2 cellular contexts compared by ENCODE assay signal in the genomic region with DNA sequence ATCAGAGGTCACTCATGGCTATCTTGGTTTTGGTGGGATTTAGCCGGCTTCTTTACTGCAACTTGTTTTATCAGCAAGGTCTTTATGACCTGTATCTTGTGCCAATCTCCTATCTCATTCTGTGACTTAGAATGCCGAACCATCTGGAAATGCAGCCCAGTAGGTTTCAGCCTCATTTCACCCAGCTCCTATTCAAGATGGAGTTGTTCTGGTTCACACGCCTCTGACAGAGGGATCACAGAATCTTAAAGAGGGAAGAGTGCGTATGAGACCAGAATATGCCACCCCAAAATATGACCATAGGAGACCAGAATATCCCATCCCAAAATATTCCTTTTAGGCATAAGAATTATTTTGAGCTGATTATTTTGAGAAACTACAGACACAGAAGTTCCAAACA.
A peak's percentile ranks its signal among the peaks of the same experiment; 100 is the strongest.
TF ChIP-seq lines count a peak whose summit lies in the region.

No MANE protein-coding gene starts in this region.

TF ChIP-seq in GM23338, 12 proteins besides CTCF, POLR2A, EP300 and RAD21:
- peak; percentile 86; the same call in 1 of the 2 replicates for TF ChIP-seq ZNF114 (CRISPR knock-in tag; IDR thresholded peaks at IDR 0.05)
- TF ChIP-seq, protein P1, sequence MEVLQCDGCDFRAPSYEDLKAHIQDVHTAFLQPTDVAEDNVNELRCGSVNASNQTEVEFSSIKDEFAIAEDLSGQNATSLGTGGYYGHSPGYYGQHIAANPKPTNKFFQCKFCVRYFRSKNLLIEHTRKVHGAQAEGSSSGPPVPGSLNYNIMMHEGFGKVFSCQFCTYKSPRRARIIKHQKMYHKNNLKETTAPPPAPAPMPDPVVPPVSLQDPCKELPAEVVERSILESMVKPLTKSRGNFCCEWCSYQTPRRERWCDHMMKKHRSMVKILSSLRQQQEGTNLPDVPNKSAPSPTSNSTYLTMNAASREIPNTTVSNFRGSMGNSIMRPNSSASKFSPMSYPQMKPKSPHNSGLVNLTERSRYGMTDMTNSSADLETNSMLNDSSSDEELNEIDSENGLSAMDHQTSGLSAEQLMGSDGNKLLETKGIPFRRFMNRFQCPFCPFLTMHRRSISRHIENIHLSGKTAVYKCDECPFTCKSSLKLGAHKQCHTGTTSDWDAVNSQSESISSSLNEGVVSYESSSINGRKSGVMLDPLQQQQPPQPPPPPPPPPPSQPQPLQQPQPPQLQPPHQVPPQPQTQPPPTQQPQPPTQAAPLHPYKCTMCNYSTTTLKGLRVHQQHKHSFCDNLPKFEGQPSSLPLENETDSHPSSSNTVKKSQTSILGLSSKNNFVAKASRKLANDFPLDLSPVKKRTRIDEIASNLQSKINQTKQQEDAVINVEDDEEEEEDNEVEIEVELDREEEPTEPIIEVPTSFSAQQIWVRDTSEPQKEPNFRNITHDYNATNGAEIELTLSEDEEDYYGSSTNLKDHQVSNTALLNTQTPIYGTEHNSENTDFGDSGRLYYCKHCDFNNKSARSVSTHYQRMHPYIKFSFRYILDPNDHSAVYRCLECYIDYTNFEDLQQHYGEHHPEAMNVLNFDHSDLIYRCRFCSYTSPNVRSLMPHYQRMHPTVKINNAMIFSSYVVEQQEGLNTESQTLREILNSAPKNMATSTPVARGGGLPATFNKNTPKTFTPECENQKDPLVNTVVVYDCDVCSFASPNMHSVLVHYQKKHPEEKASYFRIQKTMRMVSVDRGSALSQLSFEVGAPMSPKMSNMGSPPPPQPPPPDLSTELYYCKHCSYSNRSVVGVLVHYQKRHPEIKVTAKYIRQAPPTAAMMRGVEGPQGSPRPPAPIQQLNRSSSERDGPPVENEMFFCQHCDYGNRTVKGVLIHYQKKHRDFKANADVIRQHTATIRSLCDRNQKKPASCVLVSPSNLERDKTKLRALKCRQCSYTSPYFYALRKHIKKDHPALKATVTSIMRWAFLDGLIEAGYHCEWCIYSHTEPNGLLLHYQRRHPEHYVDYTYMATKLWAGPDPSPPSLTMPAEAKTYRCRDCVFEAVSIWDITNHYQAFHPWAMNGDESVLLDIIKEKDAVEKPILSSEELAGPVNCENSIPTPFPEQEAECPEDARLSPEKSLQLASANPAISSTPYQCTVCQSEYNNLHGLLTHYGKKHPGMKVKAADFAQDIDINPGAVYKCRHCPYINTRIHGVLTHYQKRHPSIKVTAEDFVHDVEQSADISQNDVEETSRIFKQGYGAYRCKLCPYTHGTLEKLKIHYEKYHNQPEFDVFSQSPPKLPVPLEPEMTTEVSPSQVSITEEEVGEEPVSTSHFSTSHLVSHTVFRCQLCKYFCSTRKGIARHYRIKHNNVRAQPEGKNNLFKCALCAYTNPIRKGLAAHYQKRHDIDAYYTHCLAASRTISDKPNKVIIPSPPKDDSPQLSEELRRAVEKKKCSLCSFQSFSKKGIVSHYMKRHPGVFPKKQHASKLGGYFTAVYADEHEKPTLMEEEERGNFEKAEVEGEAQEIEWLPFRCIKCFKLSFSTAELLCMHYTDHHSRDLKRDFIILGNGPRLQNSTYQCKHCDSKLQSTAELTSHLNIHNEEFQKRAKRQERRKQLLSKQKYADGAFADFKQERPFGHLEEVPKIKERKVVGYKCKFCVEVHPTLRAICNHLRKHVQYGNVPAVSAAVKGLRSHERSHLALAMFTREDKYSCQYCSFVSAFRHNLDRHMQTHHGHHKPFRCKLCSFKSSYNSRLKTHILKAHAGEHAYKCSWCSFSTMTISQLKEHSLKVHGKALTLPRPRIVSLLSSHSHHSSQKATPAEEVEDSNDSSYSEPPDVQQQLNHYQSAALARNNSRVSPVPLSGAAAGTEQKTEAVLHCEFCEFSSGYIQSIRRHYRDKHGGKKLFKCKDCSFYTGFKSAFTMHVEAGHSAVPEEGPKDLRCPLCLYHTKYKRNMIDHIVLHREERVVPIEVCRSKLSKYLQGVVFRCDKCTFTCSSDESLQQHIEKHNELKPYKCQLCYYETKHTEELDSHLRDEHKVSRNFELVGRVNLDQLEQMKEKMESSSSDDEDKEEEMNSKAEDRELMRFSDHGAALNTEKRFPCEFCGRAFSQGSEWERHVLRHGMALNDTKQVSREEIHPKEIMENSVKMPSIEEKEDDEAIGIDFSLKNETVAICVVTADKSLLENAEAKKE (CRISPR knock-in tag; IDR thresholded peaks at IDR 0.05): 0 out of 2 replicates have a peak, but pooled peaks have one; percentile 29

TF ChIP-seq in K562, 482 proteins besides CTCF, POLR2A, EP300 and RAD21:
- TF ChIP-seq ZNF589 (CRISPR knock-in tag; IDR thresholded peaks at IDR 0.05; ENCODE audit: low read depth) (0 out of 2 replicates have a peak, but pooled peaks have one; percentile 30), ZNF175 (CRISPR knock-in tag; IDR thresholded peaks at IDR 0.05; ENCODE audit: low read depth) (peak; percentile 55; the same call in 1 of the 2 replicates), TEAD1 (CRISPR knock-in tag; IDR thresholded peaks at IDR 0.05) (0 out of 4 replicates have a peak, but pooled peaks of 1 of the 2 experiments have one; percentile 27), KLF6 (CRISPR knock-in tag; IDR thresholded peaks at IDR 0.05; ENCODE audit: borderline replicate concordance) (0 out of 2 replicates have a peak, but pooled peaks have one; percentile 42), ZNF766 (CRISPR knock-in tag; conservative IDR thresholded peaks at IDR 0.05) (peak; percentile 63; the same call in 1 of the 2 replicates)
- TF ChIP-seq, protein P2, sequence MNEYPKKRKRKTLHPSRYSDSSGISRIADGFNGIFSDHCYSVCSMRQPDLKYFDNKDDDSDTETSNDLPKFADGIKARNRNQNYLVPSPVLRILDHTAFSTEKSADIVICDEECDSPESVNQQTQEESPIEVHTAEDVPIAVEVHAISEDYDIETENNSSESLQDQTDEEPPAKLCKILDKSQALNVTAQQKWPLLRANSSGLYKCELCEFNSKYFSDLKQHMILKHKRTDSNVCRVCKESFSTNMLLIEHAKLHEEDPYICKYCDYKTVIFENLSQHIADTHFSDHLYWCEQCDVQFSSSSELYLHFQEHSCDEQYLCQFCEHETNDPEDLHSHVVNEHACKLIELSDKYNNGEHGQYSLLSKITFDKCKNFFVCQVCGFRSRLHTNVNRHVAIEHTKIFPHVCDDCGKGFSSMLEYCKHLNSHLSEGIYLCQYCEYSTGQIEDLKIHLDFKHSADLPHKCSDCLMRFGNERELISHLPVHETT (CRISPR knock-in tag; conservative IDR thresholded peaks at IDR 0.05 in 1 of 2, IDR thresholded peaks at IDR 0.05 in 1 of 2): peak in 1 of 2 experiments; percentile 82; a peak in 2 of 4 replicates
